ENCODE assay signal across 11 cellular contexts in the genomic region with DNA sequence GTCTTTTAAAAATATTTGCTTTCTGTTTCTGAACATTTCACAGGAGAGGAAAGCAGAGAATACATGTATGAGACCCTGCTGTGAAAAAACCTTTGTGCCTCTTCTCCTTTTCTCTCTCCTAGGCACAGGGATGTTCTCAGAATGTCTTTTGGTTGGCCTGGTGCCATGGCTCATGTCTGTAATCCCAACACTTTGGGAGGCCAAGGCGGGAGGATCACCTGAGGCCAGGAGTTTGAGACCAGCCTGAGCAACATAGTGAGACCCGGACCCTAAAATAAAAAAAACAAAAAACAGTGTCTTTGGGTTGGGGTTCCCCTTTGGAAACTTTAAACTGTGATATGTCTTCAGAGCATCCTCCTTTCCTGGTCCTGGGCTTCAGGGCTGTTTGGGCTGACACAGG. TPM values are rescaled to one million over a fixed set of nuclear protein-coding genes. Genes with fewer than 3 reads are reported as not detected.
DNase-seq lines count a peak whose midpoint lies in the region; ATAC-seq, FAIRE-seq and TF ChIP-seq lines count a peak whose summit lies in the region.
"Had no signal": no experiment of that assay in that cellular context is flagged by ENCODE, and none has a peak within 500 bp of the region (broad histone marks: within the 10 kb centered on the region; RNA-seq: fewer than 3 reads in every experiment).

No MANE protein-coding gene starts in this region.

- peak overlapping the region; percentile 91; the same call in 1 of the 2 replicates for H3K27ac ChIP-seq in Panc1 (ENCODE audit: low read length)
- no peak overlapping the region for H3K27ac ChIP-seq in endothelial cell of umbilical vein (ENCODE audit: insufficient read depth, low read depth, low read length)

- in situ Hi-C loops in Panc1 (cut with HindIII; ENCODE audit: low pct_unique_long_range_greater_than_20kb, low sequenced_read_pairs) = no loop called here

- H3K4me2 ChIP-seq in endothelial cell of umbilical vein (ENCODE audit: insufficient read depth, low read length) = peak overlapping the region; percentile 76

- H3K4me1 Mint-ChIP-seq in activated CD8-positive, alpha-beta memory T cell treated with anti-CD3 and anti-CD28 coated beads, Interleukin-2, amount 10 ng/mL, durations not matched to agents 7 days and 5 days = peaks cover 12% of the 10 kb centered on the region

- H3K27me3 Mint-ChIP-seq in activated CD8-positive, alpha-beta memory T cell treated with anti-CD3 and anti-CD28 coated beads, Interleukin-2, amount 10 ng/mL, durations not matched to agents 7 days and 5 days = no peaks in the 10 kb centered on the region

- intact Hi-C loops in Panc1 (cut with micrococcal nuclease; ENCODE audit: unreplicated experiment) (no loop called here), endothelial cell of umbilical vein (cut with micrococcal nuclease) (loop anchor here (5.0 to 10.0 kb wide), 2 partner anchors 139 to 386 kb away; partner anchors contain the start of gene ZNF823)

- no peak overlapping the region for H2AFZ ChIP-seq in endothelial cell of umbilical vein (ENCODE audit: low read depth, low read length)

- BruUV-seq in Panc1 (replicated peaks; lab: Mats Ljungman, UMichigan) (no TSS peak), endothelial cell of umbilical vein (replicated peaks; lab: Mats Ljungman, UMichigan) (no TSS peak)

- H3K4me3 Mint-ChIP-seq in activated CD8-positive, alpha-beta memory T cell treated with anti-CD3 and anti-CD28 coated beads, Interleukin-2, amount 10 ng/mL, durations not matched to agents 7 days and 5 days = peak overlapping the region; percentile 27

- CTCF ChIA-PET in activated CD8-positive, alpha-beta memory T cell treated with anti-CD3 and anti-CD28 coated beads, Interleukin-2, amount 10 ng/mL, durations not matched to agents 7 days and 5 days (lab: Charles Lee) = no interaction called here
- CTCF ChIA-PET in Panc1 (lab: Charles Lee) (no interaction called here), endothelial cell of umbilical vein (lab: Charles Lee) (no interaction called here)

- H3K9me1 ChIP-seq in endothelial cell of umbilical vein (replicated peaks; ENCODE audit: control insufficient read depth, extremely low read depth, insufficient read depth, low read length) = no peaks in the 10 kb centered on the region

- H3K9me3 ChIP-seq in Panc1 (ENCODE audit: control insufficient read depth, insufficient read depth, low read depth, low read length) (peaks cover 6% of the 10 kb centered on the region; the same call in 1 of the 2 replicates), endothelial cell of umbilical vein (replicated peaks; ENCODE audit: control insufficient read depth, insufficient read depth, low read length) (no peaks in the 10 kb centered on the region)
- H3K9me3 ChIP-seq: left lung had no signal

- H3K27me3 ChIP-seq in Panc1 (ENCODE audit: control insufficient read depth, insufficient read depth, low read length) (no peaks in the 10 kb centered on the region), endothelial cell of umbilical vein (ENCODE audit: control insufficient read depth in 2 of 2, insufficient read depth in 2 of 2, low read length in 2 of 2) (no peaks in the 10 kb centered on the region)
- H3K27me3 ChIP-seq: left lung had no signal

- H3K79me2 ChIP-seq in endothelial cell of umbilical vein (ENCODE audit: control insufficient read depth, insufficient read depth, low read length) = peaks cover 53% of the 10 kb centered on the region

- dilution Hi-C loops in endothelial cell of umbilical vein (cut with MboI; ENCODE audit: extremely low pct_ligation_motif_present, low sequenced_read_pairs) = no loop called here

- FAIRE-seq in endothelial cell of umbilical vein (lab: Jason Lieb, UNC) = no peak

- H4K20me1 ChIP-seq in endothelial cell of umbilical vein (replicated peaks; ENCODE audit: control insufficient read depth, extremely low read depth, insufficient read depth, low read length) = no peaks in the 10 kb centered on the region

- POLR2A ChIA-PET in Panc1 (lab: Charles Lee) (no interaction called here), endothelial cell of umbilical vein (lab: Charles Lee) (no interaction called here)

- H3K36me3 ChIP-seq in Panc1 (ENCODE audit: control insufficient read depth, insufficient read depth, low read length) (peaks cover 6% of the 10 kb centered on the region; the same call in 1 of the 2 replicates), endothelial cell of umbilical vein (ENCODE audit: control insufficient read depth in 2 of 2, extremely low read depth in 1 of 2, insufficient read depth in 2 of 2, low read length in 2 of 2) (no peaks in the 10 kb centered on the region)
- H3K36me3 ChIP-seq: left lung had no signal

- H3K36me3 Mint-ChIP-seq in activated CD8-positive, alpha-beta memory T cell treated with anti-CD3 and anti-CD28 coated beads, Interleukin-2, amount 10 ng/mL, durations not matched to agents 7 days and 5 days = peaks cover 26% of the 10 kb centered on the region

- TF ChIP-seq CTCF in Panc1 (IDR thresholded peaks at IDR 0.05) = no peak
- no peak for TF ChIP-seq CTCF in endothelial cell of umbilical vein (IDR thresholded peaks at IDR 0.05; ENCODE audit: extremely low read depth in 1 of 2, insufficient read depth in 1 of 2, low read depth in 1 of 2, low read length in 2 of 2)
- no peak for TF ChIP-seq CTCF in retinal pigment epithelial cell (conservative IDR thresholded peaks at IDR 0.05; ENCODE audit: low read depth, low read length)

- H3K4me3 ChIP-seq in Panc1 (ENCODE audit: low read depth in 2 of 2, low read length in 2 of 2) (peak overlapping the region; percentile 82 to 93), endothelial cell of umbilical vein (replicated peaks in 1 of 3; ENCODE audit: insufficient read depth in 1 of 3, low read depth in 1 of 3, low read length in 3 of 3) (peak overlapping the region in 1 of 3 experiments; percentile 94), retinal pigment epithelial cell (ENCODE audit: low read length) (peak overlapping the region; percentile 90)

- no peak overlapping the region for H3K9ac ChIP-seq in endothelial cell of umbilical vein (replicated peaks; ENCODE audit: extremely low read depth, insufficient read depth, low read length)

- peaks cover 3% of the 10 kb centered on the region for H3K9me3 Mint-ChIP-seq in activated CD8-positive, alpha-beta memory T cell treated with anti-CD3 and anti-CD28 coated beads, Interleukin-2, amount 10 ng/mL, durations not matched to agents 7 days and 5 days (ENCODE audit: low read depth)

- H3K27ac Mint-ChIP-seq in activated CD8-positive, alpha-beta memory T cell treated with anti-CD3 and anti-CD28 coated beads, Interleukin-2, amount 10 ng/mL, durations not matched to agents 7 days and 5 days = peak overlapping the region; percentile 27

- ATAC-seq in activated CD8-positive, alpha-beta memory T cell treated with anti-CD3 and anti-CD28 coated beads, Interleukin-2, amount 10 ng/mL, durations not matched to agents 7 days and 5 days = no peak
- ATAC-seq in Panc1 = no peak
- ATAC-seq: left lung had no signal

- H3K4me1 ChIP-seq in Panc1 (ENCODE audit: control insufficient read depth, insufficient read depth, low read length) (0 out of 2 replicates have a peak, but pooled peaks cover 6% of the 10 kb centered on the region), endothelial cell of umbilical vein (ENCODE audit: control insufficient read depth, extremely low read depth, insufficient read depth, low read length) (peaks cover 8% of the 10 kb centered on the region)

- no peak for TF ChIP-seq POLR2A in endothelial cell of umbilical vein (IDR thresholded peaks at IDR 0.05; ENCODE audit: low read depth, low read length)

- no peak for DNase-seq in activated CD8-positive, alpha-beta memory T cell treated with anti-CD3 and anti-CD28 coated beads, Interleukin-2, amount 10 ng/mL, durations not matched to agents 7 days and 5 days
- no peak for DNase-seq in activated CD8-positive, alpha-beta memory T cell treated with anti-CD3 and anti-CD28 coated beads, Interleukin-2, amount 50 U/mL, for 48 hours
- DNase-seq in Panc1 (ENCODE audit: low read depth, low spot score) = no peak
- no peak for DNase-seq in endothelial cell of umbilical vein (ENCODE audit: low read depth, low spot score)
- DNase-seq in retinal pigment epithelial cell (ENCODE audit: low read depth) = no peak
- no peak for DNase-seq in NCI-H1436 treated with DMSO at 0.1 percent for 48 hours (lab: John Stamatoyannopoulos, UW)
- DNase-seq in epidermal melanocyte (ENCODE audit: insufficient read length, low spot score) = no peak
- DNase-seq in NOMO-1 treated with DMSO at 0.1 percent for 48 hours (lab: John Stamatoyannopoulos, UW; ENCODE audit: unreplicated experiment) = no peak
- DNase-seq: left lung; NCI-H446 treated with DMSO at 0.1 percent for 48 hours; stimulated activated naive CD4-positive, alpha-beta T cell treated with Interleukin-2 at 50 U/mL for 16 hours had no signal

RNA-seq across cellular contexts. Expression of gene ZNF627, which starts 1.5 kb away (rescaled TPM):
- 1 to 10 TPM; 6.3 to 7.1 TPM for total RNA-seq in activated CD8-positive, alpha-beta memory T cell treated with anti-CD3 and anti-CD28 coated beads, Interleukin-2, amount 10 ng/mL, durations not matched to agents 7 days and 5 days
- total RNA-seq in Panc1 (2021; ENCODE audit: unreplicated experiment) (10.7 TPM), endothelial cell of umbilical vein (9.7 and 11.2 TPM in 2 replicates)
- polyA plus RNA-seq in Panc1 (2012; ENCODE audit: insufficient read length) = 5.7 TPM
- 5.6 and 5.9 TPM in 2 replicates for polyA plus RNA-seq in endothelial cell of umbilical vein
- polyA plus RNA-seq in endothelial cell of umbilical vein (2011; cell fraction: cytosol; rRNA removed) = 5.5 and 5.8 TPM in 2 replicates
- 8.0 and 8.8 TPM in 2 replicates for polyA plus RNA-seq in endothelial cell of umbilical vein (2011; cell fraction: nucleus; rRNA removed)
- polyA plus RNA-seq in endothelial cell of umbilical vein (2012) = 8.8 and 9.3 TPM in 2 replicates
- 11.5 and 14.3 TPM in 2 replicates for polyA minus RNA-seq in endothelial cell of umbilical vein
- 4.1 TPM for polyA minus RNA-seq in endothelial cell of umbilical vein (2011; cell fraction: cytosol; rRNA and poly(A)+ RNA removed)
- 5.0 and 8.7 TPM in 2 replicates for polyA minus RNA-seq in endothelial cell of umbilical vein (2011; cell fraction: nucleus; rRNA and poly(A)+ RNA removed)

RNA-seq across cellular contexts. Expression of gene ACP5, which starts 21.3 kb away (rescaled TPM):
- 10 to 100 TPM; 34.1 to 58.8 TPM for total RNA-seq in activated CD8-positive, alpha-beta memory T cell treated with anti-CD3 and anti-CD28 coated beads, Interleukin-2, amount 10 ng/mL, durations not matched to agents 7 days and 5 days
- 0.85 TPM for total RNA-seq in Panc1 (2021; ENCODE audit: unreplicated experiment)
- not detected for polyA plus RNA-seq in Panc1 (2012; ENCODE audit: insufficient read length)
- total RNA-seq in endothelial cell of umbilical vein = not detected in 2 replicates
- polyA plus RNA-seq in endothelial cell of umbilical vein = 0.84 and 1.3 TPM in 2 replicates
- 0.35 and 0.47 TPM in 2 replicates for polyA plus RNA-seq in endothelial cell of umbilical vein (2011; cell fraction: cytosol; rRNA removed)
- 0.11 and 0.85 TPM in 2 replicates for polyA plus RNA-seq in endothelial cell of umbilical vein (2011; cell fraction: nucleus; rRNA removed)
- polyA plus RNA-seq in endothelial cell of umbilical vein (2012) = 0.88 and 1.1 TPM in 2 replicates
- polyA minus RNA-seq in endothelial cell of umbilical vein = 0.62 and 3.5 TPM in 2 replicates
- polyA minus RNA-seq in endothelial cell of umbilical vein (2011; cell fraction: cytosol; rRNA and poly(A)+ RNA removed) = not detected
- not detected in 2 replicates for polyA minus RNA-seq in endothelial cell of umbilical vein (2011; cell fraction: nucleus; rRNA and poly(A)+ RNA removed)

RNA-seq across cellular contexts. Expression of gene ELOF1, which starts 39.7 kb away (rescaled TPM):
- 10 to 100 TPM; 55.1 to 67.2 TPM for total RNA-seq in activated CD8-positive, alpha-beta memory T cell treated with anti-CD3 and anti-CD28 coated beads, Interleukin-2, amount 10 ng/mL, durations not matched to agents 7 days and 5 days
- total RNA-seq in Panc1 (2021; ENCODE audit: unreplicated experiment) = 62.2 TPM
- 64.0 TPM for polyA plus RNA-seq in Panc1 (2012; ENCODE audit: insufficient read length)
- total RNA-seq in endothelial cell of umbilical vein = 39.4 and 49.9 TPM in 2 replicates
- 80.2 and 92.6 TPM in 2 replicates for polyA plus RNA-seq in endothelial cell of umbilical vein
- polyA plus RNA-seq in endothelial cell of umbilical vein (2011; cell fraction: cytosol; rRNA removed) = 62.7 and 66.4 TPM in 2 replicates
- 21.7 and 29.1 TPM in 2 replicates for polyA plus RNA-seq in endothelial cell of umbilical vein (2011; cell fraction: nucleus; rRNA removed)
- polyA plus RNA-seq in endothelial cell of umbilical vein (2012) = 52.9 and 56.2 TPM in 2 replicates
- 28.1 and 28.4 TPM in 2 replicates for polyA minus RNA-seq in endothelial cell of umbilical vein
- polyA minus RNA-seq in endothelial cell of umbilical vein (2011; cell fraction: cytosol; rRNA and poly(A)+ RNA removed) = 29.0 TPM
- polyA minus RNA-seq in endothelial cell of umbilical vein (2011; cell fraction: nucleus; rRNA and poly(A)+ RNA removed) = 7.7 and 8.8 TPM in 2 replicates

Comparison
In these comparisons a context has a peak if more than half of its experiments do, and no peak if none do; other contexts are left out.
1. RNA of gene ACP5, which starts 21.3 kb away (total RNA-seq): 34.1 to 58.8 TPM in activated CD8-positive, alpha-beta memory T cell treated with anti-CD3 and anti-CD28 coated beads, Interleukin-2, amount 10 ng/mL, durations not matched to agents 7 days and 5 days; 0.85 TPM in Panc1 (single experiment) and not detected in endothelial cell of umbilical vein; every median in the first group is over 10 times any median in the second.